ENCODE assay signal across 23 cellular contexts in genomic region chr5:56648460-56649034, GRCh38.
"Had no signal": no experiment of that assay in that cellular context is flagged by ENCODE, and none has a peak within 500 bp of the region (broad histone marks: within the 10 kb centered on the region; RNA-seq: fewer than 3 reads in every experiment).

No MANE protein-coding gene starts in this region.

- FAIRE-seq: astrocyte, endothelial cell of umbilical vein, kidney had no signal

- DNase-seq: activated CD4-positive, alpha-beta T cell treated with anti-CD3 and anti-CD28 coated beads, Interleukin-2, amount 50 U/mL, for 1 hour; activated CD4-positive, CD25-positive, alpha-beta regulatory T cell treated with anti-CD3 and anti-CD28 coated beads, Interleukin-2, amount 50 U/mL, for 72 hours; activated gamma-delta T cell; activated naive CD8-positive, alpha-beta T cell treated with anti-CD3 and anti-CD28 coated beads for 36 hours; activated T-cell treated with anti-CD3 and anti-CD28 coated beads, Interleukin-2, amount 50 U/mL, for 1 hour; colonic mucosa; dorsolateral prefrontal cortex; effector memory CD8-positive, alpha-beta T cell; foreskin melanocyte; kidney; lower lobe of right lung; naive B cell; sigmoid colon; stimulated activated CD4-positive, alpha-beta T cell treated with anti-CD3 and anti-CD28 coated beads, Interleukin-4, amount 100 ng/mL, for 1 hour; stimulated activated naive CD8-positive, alpha-beta T cell treated with anti-CD3 and anti-CD28 coated beads, Interleukin-15, Interleukin-2, amounts not matched to agents 100 U/mL and 50 U/mL, for 24 hours; substantia nigra; thyroid gland had no signal

- ATAC-seq: effector memory CD8-positive, alpha-beta T cell; esophagus mucosa; left lobe of liver; lower lobe of right lung; stimulated activated naive CD8-positive, alpha-beta T cell treated with anti-CD3 and anti-CD28 coated beads, Interleukin-15, Interleukin-2, amounts not matched to agents 100 U/mL and 50 U/mL, for 24 hours had no signal

- H3K4me1 ChIP-seq: colonic mucosa, sigmoid colon had no signal

- H3K4me3 ChIP-seq: colonic mucosa, dorsolateral prefrontal cortex, lower lobe of right lung, sigmoid colon, thyroid gland had no signal

- H3K27me3 Mint-ChIP-seq: activated naive CD8-positive, alpha-beta T cell treated with anti-CD3 and anti-CD28 coated beads for 36 hours; naive B cell had no signal

- H3K27ac Mint-ChIP-seq: activated naive CD8-positive, alpha-beta T cell treated with anti-CD3 and anti-CD28 coated beads for 36 hours; effector memory CD8-positive, alpha-beta T cell had no signal

- H3K9me3 ChIP-seq: colonic mucosa, lower lobe of right lung, sigmoid colon, thyroid gland had no signal

- H3K4me1 Mint-ChIP-seq: central memory CD8-positive, alpha-beta T cell had no signal

- H3K4me3 Mint-ChIP-seq: activated naive CD8-positive, alpha-beta T cell treated with anti-CD3 and anti-CD28 coated beads for 36 hours; central memory CD8-positive, alpha-beta T cell; effector memory CD8-positive, alpha-beta T cell; naive B cell; neural crest cell had no signal

- H3K27me3 ChIP-seq: colonic mucosa, dorsolateral prefrontal cortex, sigmoid colon, thyroid gland had no signal

- H3K36me3 Mint-ChIP-seq: activated naive CD8-positive, alpha-beta T cell treated with anti-CD3 and anti-CD28 coated beads for 36 hours; naive B cell had no signal

- H3K36me3 ChIP-seq: colonic mucosa, lower lobe of right lung, sigmoid colon, thyroid gland had no signal

- H3K27ac ChIP-seq: colonic mucosa, dorsolateral prefrontal cortex, lower lobe of right lung, sigmoid colon, thyroid gland had no signal

- H3K9me3 Mint-ChIP-seq: activated naive CD8-positive, alpha-beta T cell treated with anti-CD3 and anti-CD28 coated beads for 36 hours; central memory CD8-positive, alpha-beta T cell; effector memory CD8-positive, alpha-beta T cell had no signal
